ENCODE assay signal across 8 cellular contexts in genomic region chr19:46347985-46348384, GRCh38. TPM values are rescaled to one million over a fixed set of nuclear protein-coding genes. Genes with fewer than 3 reads are reported as not detected.
A peak's percentile ranks its signal among the peaks of the same experiment; 100 is the strongest.
DNase-seq lines count a peak whose midpoint lies in the region; ATAC-seq and TF ChIP-seq lines count a peak whose summit lies in the region.

No MANE protein-coding gene starts in this region.

- DNase-seq in T-helper 1 cell (no peak), T-cell (no peak), fibroblast of mammary gland (ENCODE audit: low read depth) (no peak), SHP77 treated with DMSO at 0.1 percent for 48 hours (lab: John Stamatoyannopoulos, UW) (no peak), NCI-H1048 (lab: John Stamatoyannopoulos, UW) (no peak)
- no peak for DNase-seq in stimulated activated CD4-positive, alpha-beta T cell treated with anti-CD3 and anti-CD28 coated beads, Interleukin-1b, Interleukin-23, amount 100 ng/mL, for 48 hours

- H3K9ac ChIP-seq in skeletal muscle tissue (ENCODE audit: low read depth in 1 of 3, low read length in 3 of 3) = peak overlapping the region in 1 of 3 donors; percentile 95

- peak overlapping the region; percentile 89 for H3K27ac Mint-ChIP-seq in T-helper 1 cell treated with Interleukin-12 subunit alpha and Interleukin-12 subunit beta and Interleukin-4 antibody, amounts not matched to agents 30 μg/mL and 1 μg/mL, for 36 hours
- H3K27ac Mint-ChIP-seq in T-cell = peak overlapping the region; percentile 81 to 88

- H3K27ac ChIP-seq in skeletal muscle tissue (ENCODE audit: low read depth, low read length) = peak overlapping the region; percentile 76

- CTCF ChIA-PET in T-cell (lab: Charles Lee) = interaction anchor here in 1 of 2 donors (0.6 to 0.7 kb wide), 2 partner anchors 29 to 195 kb away, joined by 3 to 5 read pairs; no protein-coding TSS in a partner anchor

- H3K4me3 Mint-ChIP-seq in T-helper 1 cell treated with Interleukin-12 subunit alpha and Interleukin-12 subunit beta and Interleukin-4 antibody, amounts not matched to agents 30 μg/mL and 1 μg/mL, for 36 hours = peak overlapping the region; percentile 88
- peak overlapping the region; percentile 90 to 92 (median 90) for H3K4me3 Mint-ChIP-seq in T-cell

- H3K36me3 Mint-ChIP-seq in T-helper 1 cell treated with Interleukin-12 subunit alpha and Interleukin-12 subunit beta and Interleukin-4 antibody, amounts not matched to agents 30 μg/mL and 1 μg/mL, for 36 hours (ENCODE audit: low read depth) = peaks cover 21% of the 10 kb centered on the region
- no peaks in the 10 kb centered on the region for H3K36me3 Mint-ChIP-seq in T-cell

- POLR2A ChIA-PET in T-cell (lab: Charles Lee) = interaction anchor here in 1 of 2 donors (0.7 kb wide), 2 partner anchors 228 to 751 kb away, joined by 6 to 7 read pairs; no protein-coding TSS in a partner anchor

- no peaks in the 10 kb centered on the region for H3K9me3 ChIP-seq in skeletal muscle tissue (ENCODE audit: control insufficient read depth in 3 of 3, low read length in 3 of 3)

- ATAC-seq in T-cell (replicated peaks in 1 of 4) = no peak

- peak overlapping the region; percentile 94 for H3K4me3 ChIP-seq in fibroblast of mammary gland (ENCODE audit: control insufficient read depth, low read depth, low read length)
- H3K4me3 ChIP-seq in skeletal muscle tissue (ENCODE audit: low read length in 3 of 3) = peak overlapping the region in 1 of 3 donors; percentile 97

- peaks cover 47 to 57% (median 47%) of the 10 kb centered on the region in 3 donors for H3K4me1 ChIP-seq in skeletal muscle tissue (ENCODE audit: control insufficient read depth in 3 of 3, insufficient read depth in 3 of 3, low read length in 3 of 3)

- H3K27me3 ChIP-seq in skeletal muscle tissue (ENCODE audit: control insufficient read depth in 3 of 3, insufficient read depth in 3 of 3, low read length in 3 of 3) = peaks cover 0 to under 1% (median 0%) of the 10 kb centered on the region in 3 donors

- peaks cover 1 to 5% (median 4%) of the 10 kb centered on the region in 3 donors for H3K36me3 ChIP-seq in skeletal muscle tissue (ENCODE audit: control insufficient read depth in 3 of 3, insufficient read depth in 3 of 3, low read length in 3 of 3)

- no peaks in the 10 kb centered on the region for H3K9me3 Mint-ChIP-seq in T-helper 1 cell treated with Interleukin-12 subunit alpha and Interleukin-12 subunit beta and Interleukin-4 antibody, amounts not matched to agents 30 μg/mL and 1 μg/mL, for 36 hours
- no peaks in the 10 kb centered on the region for H3K9me3 Mint-ChIP-seq in T-cell

- peaks cover 11% of the 10 kb centered on the region for H3K27me3 Mint-ChIP-seq in T-helper 1 cell treated with Interleukin-12 subunit alpha and Interleukin-12 subunit beta and Interleukin-4 antibody, amounts not matched to agents 30 μg/mL and 1 μg/mL, for 36 hours (ENCODE audit: low read depth)
- no peaks in the 10 kb centered on the region for H3K27me3 Mint-ChIP-seq in T-cell

- peaks cover 49% of the 10 kb centered on the region for H3K4me1 Mint-ChIP-seq in T-helper 1 cell treated with Interleukin-12 subunit alpha and Interleukin-12 subunit beta and Interleukin-4 antibody, amounts not matched to agents 30 μg/mL and 1 μg/mL, for 36 hours (ENCODE audit: low read depth)
- peaks cover 53 to 70% (median 60%) of the 10 kb centered on the region in 3 donors for H3K4me1 Mint-ChIP-seq in T-cell

- TF ChIP-seq CTCF in fibroblast of mammary gland (conservative IDR thresholded peaks at IDR 0.05; ENCODE audit: control insufficient read depth, insufficient read depth, low read depth, low read length) = no peak

RNA-seq across cellular contexts. Expression of gene PPP5C, which starts 1.1 kb away (rescaled TPM):
- total RNA-seq in T-cell (10 to 100 TPM; 40.3 to 59.7 (median 42.8) TPM), skeletal muscle tissue (44.4 TPM)

RNA-seq across cellular contexts. Expression of gene HIF3A, which starts 51.1 kb away (rescaled TPM):
- total RNA-seq in T-cell = under 1 TPM in 3 of 5 donors, not detected in 2; 0.13 to 0.76 (median 0.26) TPM
- 79.3 TPM for total RNA-seq in skeletal muscle tissue

Comparison
In these comparisons a context has a peak if more than half of its experiments do, and no peak if none do; other contexts are left out.
1. RNA of gene HIF3A, which starts 51.1 kb away (total RNA-seq): 79.3 TPM in skeletal muscle tissue (single experiment); 0.13 to 0.76 TPM in T-cell; every median in the first group is over 10 times any median in the second.